8 cellular contexts compared by ENCODE assay signal in the genomic region with DNA sequence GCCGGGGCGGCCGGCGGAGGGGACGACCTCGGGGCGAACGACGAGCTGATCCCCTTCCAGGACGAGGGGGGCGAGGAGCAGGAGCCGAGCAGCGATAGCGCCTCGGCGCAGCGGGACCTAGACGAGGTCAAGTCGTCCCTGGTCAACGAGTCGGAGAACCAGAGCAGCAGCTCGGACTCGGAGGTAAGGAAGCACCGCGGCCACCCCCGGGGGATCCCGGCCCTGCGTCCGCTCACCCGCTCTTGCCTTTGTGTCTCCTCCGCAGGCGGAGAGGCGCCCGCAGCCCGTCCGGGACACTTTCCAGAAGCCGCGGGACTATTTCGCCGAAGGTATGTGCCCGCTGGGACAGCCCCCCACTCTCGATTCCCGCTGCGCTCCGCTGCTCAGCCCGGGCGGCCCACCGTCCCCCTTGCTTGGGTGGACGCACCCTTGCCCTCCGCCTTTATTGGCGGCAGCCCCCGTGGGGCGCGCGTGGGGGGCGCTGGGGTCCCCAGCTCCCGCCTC. TPM values are rescaled to one million over a fixed set of nuclear protein-coding genes. Genes with fewer than 3 reads are reported as not detected.
DNase-seq lines count a peak whose midpoint lies in the region; ATAC-seq and TF ChIP-seq lines count a peak whose summit lies in the region.

No MANE protein-coding gene starts in this region.

- no peaks in the 10 kb centered on the region for H3K36me3 ChIP-seq in ectodermal cell (ENCODE audit: control insufficient read depth, insufficient read depth, low read length)
- peaks cover 22% of the 10 kb centered on the region for H3K36me3 ChIP-seq in mesodermal cell (ENCODE audit: control insufficient read depth, insufficient read depth, low read length)
- H3K36me3 ChIP-seq in urinary bladder (ENCODE audit: insufficient read depth): no peaks in the 10 kb centered on the region

- H3K4me3 ChIP-seq in ectodermal cell (ENCODE audit: insufficient read depth, low read depth, low read length): peak overlapping the region; percentile 82
- peak overlapping the region; percentile 90 for H3K4me3 ChIP-seq in mesodermal cell (ENCODE audit: extremely low read depth, insufficient read depth, low read length, poor library complexity, severe bottlenecking)
- peak overlapping the region; percentile 89 for H3K4me3 ChIP-seq in urinary bladder (ENCODE audit: low read depth, low read length)

- WGBS in ectodermal cell, 2 experiments: 0% methylated on average over 57 of the region's 57 CpGs
- 0% methylated on average over 18 to 57 of the region's 57 CpGs for WGBS in mesodermal cell (ENCODE audit: insufficient coverage in 2 of 2), 2 experiments
- WGBS in urinary bladder: under 1% methylated on average over 57 of the region's 57 CpGs

- H3K4me1 ChIP-seq in ectodermal cell (ENCODE audit: control insufficient read depth, insufficient read depth, low read length): peaks cover 20% of the 10 kb centered on the region
- H3K4me1 ChIP-seq in mesodermal cell (ENCODE audit: control insufficient read depth, insufficient read depth, low read length, poor library complexity, severe bottlenecking): peaks cover 10% of the 10 kb centered on the region
- H3K4me1 ChIP-seq in urinary bladder (ENCODE audit: insufficient read depth): no peaks in the 10 kb centered on the region

- peak; percentile 26 for ATAC-seq in SK-N-SH treated with all-trans-retinoic acid at 6 μM for 48 hours
- ATAC-seq in GM21423 (IDR thresholded peaks at IDR 0.05; ENCODE audit: unreplicated experiment): no peak

- no peak overlapping the region for H3K27ac ChIP-seq in ectodermal cell (ENCODE audit: insufficient read depth, low read depth, low read length, poor library complexity, severe bottlenecking)
- no peak overlapping the region for H3K27ac ChIP-seq in mesodermal cell (ENCODE audit: low read depth, low read length, severe bottlenecking)
- peak overlapping the region; percentile 53 for H3K27ac ChIP-seq in urinary bladder (ENCODE audit: low read depth)

- H3K9me3 ChIP-seq in ectodermal cell (ENCODE audit: control insufficient read depth, low read length) (no peaks in the 10 kb centered on the region), mesodermal cell (ENCODE audit: control insufficient read depth, low read length) (no peaks in the 10 kb centered on the region)

- H3K27me3 ChIP-seq in ectodermal cell (ENCODE audit: control insufficient read depth, insufficient read depth, low read length, poor library complexity, severe bottlenecking): peaks cover 13% of the 10 kb centered on the region

- peak; percentile 66 for DNase-seq in activated CD8-positive, alpha-beta memory T cell treated with anti-CD3 and anti-CD28 coated beads for 24 hours
- no peak for DNase-seq in activated CD8-positive, alpha-beta memory T cell treated with anti-CD3 and anti-CD28 coated beads, Interleukin-2, amount 50 U/mL, for 4 hours
- DNase-seq in SIG-M5 treated with dmso at 0.1 percent for 504 hours (lab: John Stamatoyannopoulos, UW; ENCODE audit: unreplicated experiment): no peak

TF ChIP-seq in SK-N-SH treated with all-trans-retinoic acid at 6 μM for 48 hours, 23 proteins besides CTCF, POLR2A, EP300 and RAD21:
- TF ChIP-seq SNAI2 (CRISPR knock-in tag; IDR thresholded peaks at IDR 0.05): no peak
- TF ChIP-seq, protein P1, sequence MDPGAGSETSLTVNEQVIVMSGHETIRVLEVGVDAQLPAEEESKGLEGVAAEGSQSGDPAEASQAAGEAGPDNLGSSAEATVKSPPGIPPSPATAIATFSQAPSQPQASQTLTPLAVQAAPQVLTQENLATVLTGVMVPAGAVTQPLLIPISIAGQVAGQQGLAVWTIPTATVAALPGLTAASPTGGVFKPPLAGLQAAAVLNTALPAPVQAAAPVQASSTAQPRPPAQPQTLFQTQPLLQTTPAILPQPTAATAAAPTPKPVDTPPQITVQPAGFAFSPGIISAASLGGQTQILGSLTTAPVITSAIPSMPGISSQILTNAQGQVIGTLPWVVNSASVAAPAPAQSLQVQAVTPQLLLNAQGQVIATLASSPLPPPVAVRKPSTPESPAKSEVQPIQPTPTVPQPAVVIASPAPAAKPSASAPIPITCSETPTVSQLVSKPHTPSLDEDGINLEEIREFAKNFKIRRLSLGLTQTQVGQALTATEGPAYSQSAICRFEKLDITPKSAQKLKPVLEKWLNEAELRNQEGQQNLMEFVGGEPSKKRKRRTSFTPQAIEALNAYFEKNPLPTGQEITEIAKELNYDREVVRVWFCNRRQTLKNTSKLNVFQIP (CRISPR knock-in tag; IDR thresholded peaks at IDR 0.05; ENCODE audit: borderline replicate concordance, low read depth): no peak
- no peak for TF ChIP-seq ESRRG (CRISPR knock-in tag; IDR thresholded peaks at IDR 0.05)
- no peak for TF ChIP-seq ZNF8 (CRISPR knock-in tag; IDR thresholded peaks at IDR 0.05)
- no peak for TF ChIP-seq ISL1 (CRISPR knock-in tag; IDR thresholded peaks at IDR 0.05)
- TF ChIP-seq CSDC2 (CRISPR knock-in tag; IDR thresholded peaks at IDR 0.05): no peak
- TF ChIP-seq ZC3H10 (CRISPR knock-in tag; IDR thresholded peaks at IDR 0.05): no peak
- TF ChIP-seq ZNF565 (CRISPR knock-in tag; conservative IDR thresholded peaks at IDR 0.05; ENCODE audit: low read depth): no peak
- TF ChIP-seq, protein P2, sequence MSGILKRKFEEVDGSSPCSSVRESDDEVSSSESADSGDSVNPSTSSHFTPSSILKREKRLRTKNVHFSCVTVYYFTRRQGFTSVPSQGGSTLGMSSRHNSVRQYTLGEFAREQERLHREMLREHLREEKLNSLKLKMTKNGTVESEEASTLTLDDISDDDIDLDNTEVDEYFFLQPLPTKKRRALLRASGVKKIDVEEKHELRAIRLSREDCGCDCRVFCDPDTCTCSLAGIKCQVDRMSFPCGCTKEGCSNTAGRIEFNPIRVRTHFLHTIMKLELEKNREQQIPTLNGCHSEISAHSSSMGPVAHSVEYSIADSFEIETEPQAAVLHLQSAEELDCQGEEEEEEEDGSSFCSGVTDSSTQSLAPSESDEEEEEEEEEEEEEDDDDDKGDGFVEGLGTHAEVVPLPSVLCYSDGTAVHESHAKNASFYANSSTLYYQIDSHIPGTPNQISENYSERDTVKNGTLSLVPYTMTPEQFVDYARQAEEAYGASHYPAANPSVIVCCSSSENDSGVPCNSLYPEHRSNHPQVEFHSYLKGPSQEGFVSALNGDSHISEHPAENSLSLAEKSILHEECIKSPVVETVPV (CRISPR knock-in tag; IDR thresholded peaks at IDR 0.05): no peak

RNA-seq across cellular contexts. Expression of a gene that starts 0.6 kb away (rescaled TPM):
- polyA plus RNA-seq in ectodermal cell (2013, experiment 1 of 4): 43.1 TPM
- polyA plus RNA-seq in ectodermal cell (2013, experiment 2 of 4): 40.4 TPM
- polyA plus RNA-seq in ectodermal cell (2013, experiment 3 of 4): 33.8 TPM
- polyA plus RNA-seq in ectodermal cell (2013, experiment 4 of 4): 38.1 TPM
- 40.4 TPM for polyA plus RNA-seq in mesodermal cell (2013, experiment 1 of 2)
- 32.4 TPM for polyA plus RNA-seq in mesodermal cell (2013, experiment 2 of 2)
- 9.2 TPM for total RNA-seq in urinary bladder
- 20.9 TPM for polyA plus RNA-seq in urinary bladder
